ENCODE assay signal across 14 cellular contexts in genomic region chr1:228006793-228007053, GRCh38. TPM values are rescaled to one million over a fixed set of nuclear protein-coding genes. Genes with fewer than 3 reads are reported as not detected.
DNase-seq lines count a peak whose midpoint lies in the region; ATAC-seq and TF ChIP-seq lines count a peak whose summit lies in the region.
"Had no signal": no experiment of that assay in that cellular context is flagged by ENCODE, and none has a peak within 500 bp of the region (broad histone marks: within the 10 kb centered on the region; RNA-seq: fewer than 3 reads in every experiment).

TSS of gene WNT3A (plus strand) at chr1:228006998. CDS start at chr1:228007129, 131 bp downstream.

- no peak for TF ChIP-seq POLR2A in suprapubic skin (IDR thresholded peaks at IDR 0.05)

- H3K4me2 ChIP-seq in PC-3 (ENCODE audit: low read length): peak within 1 kb of the TSS; percentile 84
- H3K4me2 ChIP-seq in mesenchymal stem cell (ENCODE audit: low read length, poor library complexity, severe bottlenecking): peak within 1 kb of the TSS; percentile 18

- no peaks in the 10 kb centered on the region for H4K20me1 ChIP-seq in PC-3 (ENCODE audit: low read length)

- H2AK5ac ChIP-seq in mesenchymal stem cell (ENCODE audit: low read length, severe bottlenecking): no peak within 1 kb of the TSS

- peak within 1 kb of the TSS; percentile 80 for H2AFZ ChIP-seq in PC-3 (ENCODE audit: low read length)
- H2AFZ ChIP-seq in mesenchymal stem cell (ENCODE audit: low read depth, low read length): no peak within 1 kb of the TSS

- H2BK5ac ChIP-seq in mesenchymal stem cell (ENCODE audit: low read depth, low read length, poor library complexity, severe bottlenecking): no peak within 1 kb of the TSS

- no peak for ATAC-seq in PC-3

- H2BK15ac ChIP-seq in mesenchymal stem cell (ENCODE audit: low read depth, poor library complexity, severe bottlenecking): no peak within 1 kb of the TSS

- H2BK120ac ChIP-seq in mesenchymal stem cell (ENCODE audit: low read depth, low read length): no peak within 1 kb of the TSS

- H3K4me3 ChIP-seq in PC-3 (ENCODE audit: low read length): peak within 1 kb of the TSS; percentile 62
- peak within 1 kb of the TSS; percentile 30 for H3K4me3 ChIP-seq in coronary artery
- H3K4me3 ChIP-seq in mesenchymal stem cell (ENCODE audit: insufficient read depth in 1 of 2, low read depth in 1 of 2, low read length in 2 of 2): no peak within 1 kb of the TSS
- peak within 1 kb of the TSS; percentile 50 for H3K4me3 ChIP-seq in suprapubic skin

- POLR2A ChIA-PET in PC-3 (lab: Charles Lee; ENCODE audit: unreplicated experiment): no interaction called here

- H3K36me3 ChIP-seq in PC-3 (ENCODE audit: low read depth, low read length): no peaks in the 10 kb centered on the region
- no peaks in the 10 kb centered on the region for H3K36me3 ChIP-seq in mesenchymal stem cell (ENCODE audit: control insufficient read depth in 1 of 2, insufficient read depth in 2 of 2, low read depth in 1 of 2, low read length in 2 of 2)
- no peaks in the 10 kb centered on the region for H3K36me3 ChIP-seq in suprapubic skin

- H3F3A ChIP-seq in PC-3 (ENCODE audit: low read length, unreplicated experiment): no peaks in the 10 kb centered on the region

- no peak for TF ChIP-seq EP300 in suprapubic skin (IDR thresholded peaks at IDR 0.05)

- WGBS in mesenchymal stem cell: 2% methylated on average over 16 of the region's 47 CpGs
- WGBS in suprapubic skin: no CpG with 5 or more reads among the region's 47 CpGs

- DNase-seq in PC-3: no peak
- no peak for DNase-seq in coronary artery (ENCODE audit: low spot score)
- no peak for DNase-seq in mesenchymal stem cell
- no peak for DNase-seq in suprapubic skin (ENCODE audit: low spot score in 2 of 2)
- DNase-seq in stimulated activated CD4-positive, alpha-beta T cell treated with anti-CD3 and anti-CD28 coated beads, Interleukin-4, amount 100 ng/mL, for 1 hour: no peak
- DNase-seq in caudate nucleus (lab: John Stamatoyannopoulos, UW): no peak
- no peak for DNase-seq in inferior parietal cortex (ENCODE audit: extremely low spot score)
- DNase-seq: activated naive CD4-positive, alpha-beta T cell treated with anti-CD3 and anti-CD28 coated beads for 36 hours; NCI-H1694 treated with DMSO at 0.1 percent for 48 hours; SHP77 treated with DMSO at 0.1 percent for 48 hours had no signal

- no peak within 1 kb of the TSS for H4K8ac ChIP-seq in mesenchymal stem cell (ENCODE audit: low read length)

- H3K27me3 ChIP-seq in PC-3 (ENCODE audit: low read length): peaks cover 33% of the 10 kb centered on the region
- peaks cover 90 to 96% of the 10 kb centered on the region in 2 experiments for H3K27me3 ChIP-seq in mesenchymal stem cell (ENCODE audit: control insufficient read depth in 1 of 2, insufficient read depth in 1 of 2, low read length in 2 of 2)
- peaks cover 82% of the 10 kb centered on the region for H3K27me3 ChIP-seq in suprapubic skin

- no peak within 1 kb of the TSS for H4K91ac ChIP-seq in mesenchymal stem cell (ENCODE audit: low read length)

- H3K14ac ChIP-seq in mesenchymal stem cell (ENCODE audit: low read length in 2 of 2): no peak within 1 kb of the TSS

- H3K79me2 ChIP-seq in PC-3 (ENCODE audit: low read length): no peaks in the 10 kb centered on the region

- no peak within 1 kb of the TSS for H2BK12ac ChIP-seq in mesenchymal stem cell (ENCODE audit: low read length in 2 of 2)

- H3K27ac ChIP-seq in PC-3 (ENCODE audit: low read length) (no peak within 1 kb of the TSS), coronary artery (no peak within 1 kb of the TSS), mesenchymal stem cell (ENCODE audit: low read length, poor library complexity, severe bottlenecking) (no peak within 1 kb of the TSS), suprapubic skin (peak within 1 kb of the TSS; percentile 59), caudate nucleus (ENCODE audit: low read depth, low read length) (no peak within 1 kb of the TSS)

- H3K9me3 ChIP-seq in PC-3 (ENCODE audit: low read length) (no peaks in the 10 kb centered on the region), mesenchymal stem cell (ENCODE audit: control insufficient read depth, low read length) (no peaks in the 10 kb centered on the region), suprapubic skin (no peaks in the 10 kb centered on the region)

- H3K4me1 ChIP-seq in PC-3 (ENCODE audit: insufficient read depth, low read length) (peaks cover 4% of the 10 kb centered on the region; the same call in 1 of the 2 replicates), mesenchymal stem cell (ENCODE audit: control insufficient read depth, insufficient read depth, low read depth, low read length) (peaks cover 16% of the 10 kb centered on the region), suprapubic skin (peaks cover 41% of the 10 kb centered on the region)

- intact Hi-C loops in PC-3 (cut with micrococcal nuclease): no loop called here

- BruUV-seq in PC-3 (replicated peaks; lab: Mats Ljungman, UMichigan): no TSS peak

- H3K4ac ChIP-seq in mesenchymal stem cell (ENCODE audit: low read depth in 1 of 2, low read length in 2 of 2): no peak within 1 kb of the TSS

- no peaks in the 10 kb centered on the region for H3K79me1 ChIP-seq in mesenchymal stem cell (replicated peaks; ENCODE audit: low read length, poor library complexity, severe bottlenecking)

- CTCF ChIA-PET in PC-3 (lab: Charles Lee): interaction anchor here (0.6 kb wide), 1 partner anchor 1917 kb away, joined by 3 read pairs; no protein-coding TSS in a partner anchor

- H3K9me2 ChIP-seq in PC-3 (replicated peaks; ENCODE audit: low read length): no peaks in the 10 kb centered on the region

- no peak within 1 kb of the TSS for H3K18ac ChIP-seq in mesenchymal stem cell (ENCODE audit: low read depth in 1 of 2, low read length in 2 of 2)

- H3K9ac ChIP-seq in PC-3 (ENCODE audit: low read length): no peak within 1 kb of the TSS
- H3K9ac ChIP-seq in mesenchymal stem cell (ENCODE audit: low read length): no peak within 1 kb of the TSS

- no peak for TF ChIP-seq CTCF in PC-3 (conservative IDR thresholded peaks at IDR 0.05; ENCODE audit: low read depth, low read length)
- TF ChIP-seq CTCF in coronary artery (IDR thresholded peaks at IDR 0.05): no peak
- no peak for TF ChIP-seq CTCF in suprapubic skin (IDR thresholded peaks at IDR 0.05)

- H3K23ac ChIP-seq in mesenchymal stem cell (ENCODE audit: low read length in 2 of 2): no peak within 1 kb of the TSS

RNA-seq across cellular contexts. Expression of gene WNT3A, which starts in this region (rescaled TPM):
- total RNA-seq in PC-3 (2014; rRNA removed) (1.0 and 1.5 TPM in 2 replicates), suprapubic skin (1 to 10 TPM; 2.8 to 6.3 (median 3.8) TPM)
- polyA plus RNA-seq in mesenchymal stem cell (2013, experiment 1 of 2): not detected
- not detected for polyA plus RNA-seq in mesenchymal stem cell (2013, experiment 2 of 2)
- total RNA-seq: activated CD8-positive, alpha-beta memory T cell treated with anti-CD3 and anti-CD28 coated beads for 36 hours; activated naive CD4-positive, alpha-beta T cell treated with anti-CD3 and anti-CD28 coated beads for 36 hours; fibroblast of lung; G401; LHCN-M2 had no signal
- polyA plus RNA-seq: fibroblast of lung had no signal

Comparison
In these comparisons a context has a peak if more than half of its experiments do, and no peak if none do; other contexts are left out.
1. H3K4me3 ChIP-seq: peak in PC-3 (single experiment), coronary artery (single experiment) and suprapubic skin (single experiment); none in mesenchymal stem cell (0 of 2).